Comparison of ENCODE assay signal across 14 cellular contexts in the genomic region with DNA sequence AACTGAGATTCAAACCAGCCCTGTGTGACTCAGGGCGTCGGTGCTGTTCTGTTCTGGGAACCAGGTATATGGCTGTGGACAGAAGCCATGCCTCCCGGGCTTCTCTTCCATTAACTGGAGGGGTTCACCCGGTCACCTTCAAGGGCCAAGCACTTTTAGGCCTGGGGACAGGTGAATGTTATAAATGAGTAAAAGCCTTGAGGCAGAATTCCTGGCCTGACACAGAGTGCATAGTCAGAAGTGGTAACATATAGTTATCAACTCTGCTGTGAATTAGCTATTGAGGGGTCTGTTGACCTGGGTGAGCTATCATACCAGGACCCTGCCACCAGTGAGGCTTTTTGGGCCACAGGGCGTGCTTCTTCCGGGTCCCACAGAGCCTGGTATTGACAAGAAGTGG. TPM values are rescaled to one million over a fixed set of nuclear protein-coding genes. Genes with fewer than 3 reads are reported as not detected.
DNase-seq lines count a peak whose midpoint lies in the region; ATAC-seq, FAIRE-seq and TF ChIP-seq lines count a peak whose summit lies in the region.
"Had no signal": no experiment of that assay in that cellular context is flagged by ENCODE, and none has a peak within 500 bp of the region (broad histone marks: within the 10 kb centered on the region; RNA-seq: fewer than 3 reads in every experiment).

No MANE protein-coding gene starts in this region.

- H3K14ac ChIP-seq in mesenchymal stem cell (ENCODE audit: low read length in 2 of 2) = no peak overlapping the region
- no peak overlapping the region for H3K14ac ChIP-seq in trophoblast cell (ENCODE audit: low read length)

- H4K91ac ChIP-seq in mesenchymal stem cell (ENCODE audit: low read length) (no peak overlapping the region), trophoblast cell (ENCODE audit: low read depth, low read length) (no peak overlapping the region)

- ATAC-seq in heart right ventricle (no peak), left cardiac atrium (no peak)
- ATAC-seq: GM12878 had no signal

- H3K36me3 ChIP-seq in heart right ventricle (no peaks in the 10 kb centered on the region), PC-9 (ENCODE audit: low read depth) (no peaks in the 10 kb centered on the region), mesenchymal stem cell (ENCODE audit: control insufficient read depth in 1 of 2, insufficient read depth in 2 of 2, low read depth in 1 of 2, low read length in 2 of 2) (no peaks in the 10 kb centered on the region), trophoblast cell (ENCODE audit: control insufficient read depth in 1 of 2, insufficient read depth in 2 of 2, low read length in 2 of 2) (peaks cover 0 to 1% of the 10 kb centered on the region in 2 experiments)
- H3K36me3 ChIP-seq: BLaER1 treated with 17β-estradiol and CSF1 and Interleukin-3, amounts not matched to agents 10 nM and 100 nM had no signal

- H3K4me3 ChIP-seq in heart right ventricle (peak overlapping the region in 8 of 10 donors; percentile 0 to 85 (median 78)), PC-9 (no peak overlapping the region), mesenchymal stem cell (ENCODE audit: insufficient read depth in 1 of 2, low read depth in 1 of 2, low read length in 2 of 2) (no peak overlapping the region), trophoblast cell (ENCODE audit: low read depth, low read length) (no peak overlapping the region)
- H3K4me3 ChIP-seq: BLaER1 treated with 17β-estradiol and CSF1 and Interleukin-3, amounts not matched to agents 10 nM and 100 nM; GM12878 had no signal

- H3K27ac ChIP-seq in heart right ventricle (peak overlapping the region in 7 of 10 donors; percentile 12 to 96 (median 84)), PC-9 (no peak overlapping the region), mesenchymal stem cell (ENCODE audit: low read length, poor library complexity, severe bottlenecking) (no peak overlapping the region), trophoblast cell (ENCODE audit: low read depth, low read length) (peak overlapping the region; percentile 28)
- H3K27ac ChIP-seq: BLaER1 treated with 17β-estradiol and CSF1 and Interleukin-3, amounts not matched to agents 10 nM and 100 nM; HL-60 had no signal

- H2BK5ac ChIP-seq in mesenchymal stem cell (ENCODE audit: low read depth, low read length, poor library complexity, severe bottlenecking) (no peak overlapping the region), trophoblast cell (ENCODE audit: low read depth, low read length, poor library complexity) (no peak overlapping the region)

- no peak overlapping the region for H2AFZ ChIP-seq in PC-9
- H2AFZ ChIP-seq in mesenchymal stem cell (ENCODE audit: low read depth, low read length) = no peak overlapping the region
- no peak overlapping the region for H2AFZ ChIP-seq in trophoblast cell (ENCODE audit: insufficient read depth, low read length, poor library complexity)

- H3K79me1 ChIP-seq in mesenchymal stem cell (replicated peaks; ENCODE audit: low read length, poor library complexity, severe bottlenecking) = peaks cover 24% of the 10 kb centered on the region
- peaks cover 11% of the 10 kb centered on the region for H3K79me1 ChIP-seq in trophoblast cell (ENCODE audit: low read length)

- no peak for FAIRE-seq in HTR-8/SVneo (lab: Jason Lieb, UNC)
- FAIRE-seq: GM12878 had no signal

- no peak overlapping the region for H2BK15ac ChIP-seq in mesenchymal stem cell (ENCODE audit: low read depth, poor library complexity, severe bottlenecking)

- no peak overlapping the region for H2BK120ac ChIP-seq in mesenchymal stem cell (ENCODE audit: low read depth, low read length)
- H2BK120ac ChIP-seq in trophoblast cell (ENCODE audit: insufficient read depth, low read length, poor library complexity) = no peak overlapping the region

- no peak overlapping the region for H4K8ac ChIP-seq in mesenchymal stem cell (ENCODE audit: low read length)
- no peak overlapping the region for H4K8ac ChIP-seq in trophoblast cell (ENCODE audit: low read depth, low read length)

- peaks cover 6 to 74% (median 29%) of the 10 kb centered on the region in 9 donors for H3K4me1 ChIP-seq in heart right ventricle
- peaks cover 24% of the 10 kb centered on the region for H3K4me1 ChIP-seq in PC-9 (replicated peaks; ENCODE audit: insufficient read depth)
- H3K4me1 ChIP-seq in mesenchymal stem cell (ENCODE audit: control insufficient read depth, insufficient read depth, low read depth, low read length) = peaks cover 24% of the 10 kb centered on the region
- peaks cover 20 to 29% of the 10 kb centered on the region in 2 experiments for H3K4me1 ChIP-seq in trophoblast cell (ENCODE audit: control insufficient read depth in 1 of 2, insufficient read depth in 2 of 2, low read length in 2 of 2)

- H3K27me3 ChIP-seq in heart right ventricle (peaks cover 0 to 67% (median 39%) of the 10 kb centered on the region in 7 donors), PC-9 (ENCODE audit: insufficient read depth, low read depth) (no peaks in the 10 kb centered on the region), mesenchymal stem cell (ENCODE audit: control insufficient read depth in 1 of 2, insufficient read depth in 1 of 2, low read length in 2 of 2) (no peaks in the 10 kb centered on the region), trophoblast cell (ENCODE audit: insufficient read depth, low read length) (peaks cover 3% of the 10 kb centered on the region)

- WGBS in heart right ventricle, 2 donors = 44 to 66% methylated on average over 6 of the region's 6 CpGs
- 88% methylated on average over 6 of the region's 6 CpGs for WGBS in mesenchymal stem cell
- WGBS in trophoblast cell (ENCODE audit: extremely low coverage, insufficient coverage, insufficient read length) = no CpG with 5 or more reads among the region's 6 CpGs

- BruUV-seq in PC-9 (replicated peaks; lab: Mats Ljungman, UMichigan) = no TSS peak

- no peaks in the 10 kb centered on the region for H3F3A ChIP-seq in PC-9 (ENCODE audit: insufficient read depth, low read depth)

- H3K9ac ChIP-seq in mesenchymal stem cell (ENCODE audit: low read length) (no peak overlapping the region), trophoblast cell (ENCODE audit: low read length) (no peak overlapping the region)
- H3K9ac ChIP-seq: BLaER1 treated with 17β-estradiol and CSF1 and Interleukin-3, amounts not matched to agents 10 nM and 100 nM had no signal

- peak overlapping the region; percentile 74; the same call in 1 of the 2 replicates for H3K4me2 ChIP-seq in PC-9
- no peak overlapping the region for H3K4me2 ChIP-seq in mesenchymal stem cell (ENCODE audit: low read length, poor library complexity, severe bottlenecking)
- H3K4me2 ChIP-seq in trophoblast cell (ENCODE audit: low read length) = peak overlapping the region; percentile 57
- H3K4me2 ChIP-seq: BLaER1 treated with 17β-estradiol and CSF1 and Interleukin-3, amounts not matched to agents 10 nM and 100 nM had no signal

- TF ChIP-seq CTCF in heart right ventricle (IDR thresholded peaks at IDR 0.05) = no peak
- no peak for TF ChIP-seq CTCF in PC-9 (conservative IDR thresholded peaks at IDR 0.05)

- H2BK12ac ChIP-seq in mesenchymal stem cell (ENCODE audit: low read length in 2 of 2) (no peak overlapping the region), trophoblast cell (ENCODE audit: low read length) (no peak overlapping the region)

- DNase-seq in heart right ventricle (no peak), left cardiac atrium (no peak), PC-9 (no peak), mesenchymal stem cell (no peak), trophoblast cell (peak in 1 of 2 donors; percentile 68), HTR-8/SVneo (ENCODE audit: insufficient read length, low spot score) (no peak)
- DNase-seq in effector CD4-positive, alpha-beta T cell = no peak
- DNase-seq: ACHN; CD4-positive, CD25-positive, alpha-beta regulatory T cell; HCEC 1CT; HFFc6 had no signal

- intact Hi-C loops in heart right ventricle (cut with DNase I) (loop anchor here in 1 of 10 donors (5.0 kb wide), 1 partner anchor 167 kb away; no protein-coding TSS in a partner anchor), left cardiac atrium (cut with DNase I) (no loop called here), PC-9 (cut with micrococcal nuclease; ENCODE audit: unreplicated experiment) (loop anchor here (10.0 kb wide), 1 partner anchor 55 kb away; no protein-coding TSS in a partner anchor)

- H3K4ac ChIP-seq in mesenchymal stem cell (ENCODE audit: low read depth in 1 of 2, low read length in 2 of 2) (no peak overlapping the region), trophoblast cell (ENCODE audit: low read depth, low read length) (no peak overlapping the region)

- H3K9me2 ChIP-seq in PC-9 (ENCODE audit: insufficient read depth) = no peaks in the 10 kb centered on the region

- POLR2A ChIA-PET in PC-9 (lab: Charles Lee; ENCODE audit: unreplicated experiment) = no interaction called here

- no peak overlapping the region for H4K12ac ChIP-seq in trophoblast cell (ENCODE audit: low read depth, low read length)

- H3K18ac ChIP-seq in mesenchymal stem cell (ENCODE audit: low read depth in 1 of 2, low read length in 2 of 2) (no peak overlapping the region), trophoblast cell (ENCODE audit: low read length) (no peak overlapping the region)

- H3K23ac ChIP-seq in mesenchymal stem cell (ENCODE audit: low read length in 2 of 2) (no peak overlapping the region), trophoblast cell (ENCODE audit: low read length) (no peak overlapping the region)

- H2AK5ac ChIP-seq in mesenchymal stem cell (ENCODE audit: low read length, severe bottlenecking) (peak overlapping the region; percentile 23), trophoblast cell (ENCODE audit: low read length) (no peak overlapping the region)

- H3K79me2 ChIP-seq in PC-9 (ENCODE audit: low read depth) (peaks cover 48% of the 10 kb centered on the region), trophoblast cell (ENCODE audit: control insufficient read depth, insufficient read depth, low read length, poor library complexity) (peaks cover 9% of the 10 kb centered on the region)

- H4K20me1 ChIP-seq in PC-9 (ENCODE audit: insufficient read depth) = no peaks in the 10 kb centered on the region

- CTCF ChIA-PET in PC-9 (lab: Charles Lee) = no interaction called here

- H3K9me3 ChIP-seq in heart right ventricle (no peaks in the 10 kb centered on the region), PC-9 (ENCODE audit: insufficient read depth, low read depth) (no peaks in the 10 kb centered on the region), mesenchymal stem cell (ENCODE audit: control insufficient read depth, low read length) (no peaks in the 10 kb centered on the region), trophoblast cell (ENCODE audit: insufficient read depth, low read depth, low read length) (no peaks in the 10 kb centered on the region)
- H3K9me3 ChIP-seq: BLaER1 treated with 17β-estradiol and CSF1 and Interleukin-3, amounts not matched to agents 10 nM and 100 nM had no signal

RNA-seq across cellular contexts. Expression of gene FHOD3, which starts 2.7 kb away (rescaled TPM):
- total RNA-seq in heart right ventricle (100 to 1,000 TPM; 280 to 484 (median 406) TPM), left cardiac atrium (100 to 1,000 TPM; 117 to 119 TPM), PC-9 (2021) (10.6 and 13.3 TPM in 2 replicates)
- 100 to 1,000 TPM in 1 of 2 donors, 10 to 100 TPM in 1; 81.8 to 298 TPM for polyA plus RNA-seq in heart right ventricle
- 0.23 TPM for polyA plus RNA-seq in mesenchymal stem cell (2013, experiment 1 of 2)
- 0.23 TPM for polyA plus RNA-seq in mesenchymal stem cell (2013, experiment 2 of 2)
- polyA plus RNA-seq in trophoblast cell (2013) = 47.0 and 54.5 TPM in 2 replicates
- total RNA-seq: CD4-positive, CD25-positive, alpha-beta regulatory T cell had no signal
- polyA plus RNA-seq: CD4-positive, CD25-positive, alpha-beta regulatory T cell had no signal

Comparison
In these comparisons a context has a peak if more than half of its experiments do, and no peak if none do; other contexts are left out.
1. H3K27ac ChIP-seq: peak in heart right ventricle (7 of 10) and trophoblast cell (single experiment); none in PC-9 (single experiment) and mesenchymal stem cell (single experiment).
2. H3K4me3 ChIP-seq: peak in heart right ventricle (8 of 10); none in PC-9 (single experiment), mesenchymal stem cell (0 of 2) and trophoblast cell (single experiment).